Comparison of ENCODE assay signal across 1 cellular context in genomic region chr4:78772526-78773084, GRCh38.
TF ChIP-seq lines count a peak whose summit lies in the region.

No MANE protein-coding gene starts in this region.

TF ChIP-seq in GM12878, 131 proteins besides CTCF, POLR2A, EP300 and RAD21 (continued from another document):
- TF ChIP-seq NFIC (IDR thresholded peaks at IDR 0.05; ENCODE audit: low read depth, low read length) (peak; percentile 68; the same call in 1 of the 2 replicates), SIN3A (IDR thresholded peaks at IDR 0.05; ENCODE audit: low read depth, low read length) (no peak), BRCA1 (IDR thresholded peaks at IDR 0.05; ENCODE audit: low read depth, low read length) (no peak), SUZ12 (IDR thresholded peaks at IDR 0.05; ENCODE audit: unreplicated experiment) (no peak), JUNB (IDR thresholded peaks at IDR 0.05) (peak; percentile 5; the same call in 1 of the 2 replicates), CREB1 (IDR thresholded peaks at IDR 0.05; ENCODE audit: low read depth) (no peak), RUNX3 (IDR thresholded peaks at IDR 0.05; ENCODE audit: low read length) (peak; percentile 76), KAT2A (conservative IDR thresholded peaks at IDR 0.05; ENCODE audit: control insufficient read depth, low read depth, low read length) (no peak), MTA3 (IDR thresholded peaks at IDR 0.05; ENCODE audit: borderline replicate concordance, low read length) (no peak), IKZF2 (IDR thresholded peaks at IDR 0.05) (peak in 1 of 2 experiments; percentile 26; a peak in 1 of 4 replicates), ATF2 (IDR thresholded peaks at IDR 0.05; ENCODE audit: low read length) (no peak), ZNF687 (IDR thresholded peaks at IDR 0.05) (no peak), ZBTB40 (IDR thresholded peaks at IDR 0.05; ENCODE audit: borderline replicate concordance) (no peak)
- TF ChIP-seq, protein P1, sequence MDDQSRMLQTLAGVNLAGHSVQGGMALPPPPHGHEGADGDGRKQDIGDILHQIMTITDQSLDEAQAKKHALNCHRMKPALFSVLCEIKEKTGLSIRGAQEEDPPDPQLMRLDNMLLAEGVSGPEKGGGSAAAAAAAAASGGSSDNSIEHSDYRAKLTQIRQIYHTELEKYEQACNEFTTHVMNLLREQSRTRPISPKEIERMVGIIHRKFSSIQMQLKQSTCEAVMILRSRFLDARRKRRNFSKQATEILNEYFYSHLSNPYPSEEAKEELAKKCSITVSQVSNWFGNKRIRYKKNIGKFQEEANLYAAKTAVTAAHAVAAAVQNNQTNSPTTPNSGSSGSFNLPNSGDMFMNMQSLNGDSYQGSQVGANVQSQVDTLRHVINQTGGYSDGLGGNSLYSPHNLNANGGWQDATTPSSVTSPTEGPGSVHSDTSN (IDR thresholded peaks at IDR 0.05; ENCODE audit: insufficient replicate concordance, low read depth, low read length) = no peak
